In the genomic region with DNA sequence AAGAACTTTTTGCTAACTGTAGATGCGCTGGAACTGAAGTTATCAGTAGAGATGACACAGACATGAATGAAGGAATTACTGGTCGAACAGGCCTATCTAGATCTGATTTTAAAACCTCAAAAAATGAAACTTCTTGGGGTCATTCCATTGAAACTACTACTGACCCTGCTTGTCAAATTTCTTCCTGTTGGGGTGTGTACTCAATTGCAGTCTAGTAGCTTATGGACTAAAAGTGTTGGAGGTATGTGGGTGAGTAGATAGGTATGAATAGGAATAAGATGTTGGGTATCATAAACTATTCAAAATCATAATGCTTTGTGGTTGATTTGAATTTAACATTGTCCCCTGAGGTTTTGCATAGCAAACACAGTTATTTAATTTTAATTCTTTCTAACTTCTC, we compare ENCODE assay signal across 22 cellular contexts. TPM values are rescaled to one million over a fixed set of nuclear protein-coding genes. Genes with fewer than 3 reads are reported as not detected.
DNase-seq lines count a peak whose midpoint lies in the region; ATAC-seq and TF ChIP-seq lines count a peak whose summit lies in the region.
"Had no signal": no experiment of that assay in that cellular context is flagged by ENCODE, and none has a peak within 500 bp of the region (broad histone marks: within the 10 kb centered on the region; RNA-seq: fewer than 3 reads in every experiment).

No MANE protein-coding gene starts in this region.

- in situ Hi-C loops in Panc1 (cut with HindIII; ENCODE audit: low pct_unique_long_range_greater_than_20kb, low sequenced_read_pairs), result no loop called here

- peak overlapping the region; percentile 95 for H3K27ac Mint-ChIP-seq in type B pancreatic cell
- H3K27ac Mint-ChIP-seq: CD14-positive monocyte; CD4-positive, alpha-beta T cell; CD8-positive, alpha-beta memory T cell had no signal

- intact Hi-C loops in Panc1 (cut with micrococcal nuclease; ENCODE audit: unreplicated experiment), result no loop called here

- H3K27me3 ChIP-seq in Panc1 (ENCODE audit: control insufficient read depth, insufficient read depth, low read length), result no peaks in the 10 kb centered on the region
- H3K27me3 ChIP-seq: BE2C; BLaER1 treated with 17β-estradiol and CSF1 and Interleukin-3, amounts not matched to agents 10 nM and 100 nM had no signal

- no peaks in the 10 kb centered on the region for H3K9me3 ChIP-seq in Panc1 (ENCODE audit: control insufficient read depth, insufficient read depth, low read depth, low read length)
- H3K9me3 ChIP-seq: A549; BE2C; BLaER1 treated with 17β-estradiol and CSF1 and Interleukin-3, amounts not matched to agents 10 nM and 100 nM had no signal

- no peaks in the 10 kb centered on the region for H3K27me3 Mint-ChIP-seq in type B pancreatic cell
- H3K27me3 Mint-ChIP-seq: CD4-positive, alpha-beta T cell had no signal

- TF ChIP-seq CTCF in Panc1 (IDR thresholded peaks at IDR 0.05) (no peak), type B pancreatic cell (conservative IDR thresholded peaks at IDR 0.05) (no peak)

- H3K4me3 Mint-ChIP-seq in type B pancreatic cell, result peak overlapping the region; percentile 72
- H3K4me3 Mint-ChIP-seq: CD14-positive monocyte; CD4-positive, alpha-beta T cell; CD8-positive, alpha-beta memory T cell had no signal

- no peaks in the 10 kb centered on the region for H3K36me3 ChIP-seq in Panc1 (ENCODE audit: control insufficient read depth, insufficient read depth, low read length)
- H3K36me3 ChIP-seq: BE2C; BLaER1 treated with 17β-estradiol and CSF1 and Interleukin-3, amounts not matched to agents 10 nM and 100 nM had no signal

- ATAC-seq in Panc1, result no peak
- ATAC-seq in esophagus mucosa, result peak; percentile 49
- ATAC-seq: A549 had no signal

- CTCF ChIA-PET in Panc1 (lab: Charles Lee), result no interaction called here

- no TSS peak for BruUV-seq in Panc1 (replicated peaks; lab: Mats Ljungman, UMichigan)

- peaks cover 8% of the 10 kb centered on the region for H3K36me3 Mint-ChIP-seq in type B pancreatic cell
- H3K36me3 Mint-ChIP-seq: CD14-positive monocyte had no signal

- H3K4me1 Mint-ChIP-seq in type B pancreatic cell (ENCODE audit: unreplicated experiment), result peaks cover 33% of the 10 kb centered on the region
- H3K4me1 Mint-ChIP-seq: CD14-positive monocyte; CD8-positive, alpha-beta memory T cell had no signal

- H3K4me1 ChIP-seq in Panc1 (ENCODE audit: control insufficient read depth, insufficient read depth, low read length), result peaks cover 35% of the 10 kb centered on the region

- H3K27ac ChIP-seq in Panc1 (ENCODE audit: low read length), result peak overlapping the region; percentile 48; the same call in 1 of the 2 replicates
- H3K27ac ChIP-seq: A549; BLaER1 treated with 17β-estradiol and CSF1 and Interleukin-3, amounts not matched to agents 10 nM and 100 nM; GM23248 had no signal

- no peak overlapping the region for H3K4me3 ChIP-seq in Panc1 (ENCODE audit: low read depth in 2 of 2, low read length in 2 of 2)
- H3K4me3 ChIP-seq: A549; BLaER1 treated with 17β-estradiol and CSF1 and Interleukin-3, amounts not matched to agents 10 nM and 100 nM; GM23248 had no signal

- peak; percentile 35 for DNase-seq in NCI-H526 treated with DMSO at 0.1 percent for 48 hours (lab: John Stamatoyannopoulos, UW)
- DNase-seq in Panc1 (ENCODE audit: low read depth, low spot score), result no peak
- no peak for DNase-seq in type B pancreatic cell (ENCODE audit: extremely low spot score, unreplicated experiment)
- no peak for DNase-seq in activated CD4-positive, alpha-beta T cell treated with anti-CD3 and anti-CD28 coated beads for 4 hours
- no peak for DNase-seq in NCI-H345 (lab: John Stamatoyannopoulos, UW)
- DNase-seq in NCI-H2029 (lab: John Stamatoyannopoulos, UW), result no peak
- DNase-seq: 8988T; ACHN; AML-193; BE2C; CD4-positive, alpha-beta T cell; CD8-positive, alpha-beta memory T cell; DMS53; DMS79 treated with DMSO at 0.1 percent for 48 hours; GF-D8; GM23248; H7; HCEC 1CT had no signal

- H3K9me3 Mint-ChIP-seq in type B pancreatic cell, result peaks cover 5% of the 10 kb centered on the region
- H3K9me3 Mint-ChIP-seq: CD4-positive, alpha-beta T cell; CD8-positive, alpha-beta memory T cell had no signal

- POLR2A ChIA-PET in Panc1 (lab: Charles Lee), result no interaction called here

RNA-seq across cellular contexts. Expression of a gene that starts 9.2 kb away (rescaled TPM):
- 4.1 TPM for total RNA-seq in Panc1 (2021; ENCODE audit: unreplicated experiment)
- polyA plus RNA-seq in Panc1 (2012; ENCODE audit: insufficient read length), result 6.6 TPM
- total RNA-seq in esophagus mucosa, result 3.1 TPM
- total RNA-seq in type B pancreatic cell (ENCODE audit: low replicate concordance), result 2.9 and 5.6 TPM in 2 replicates

RNA-seq across cellular contexts. Expression of a gene that starts 18.5 kb away (rescaled TPM):
- 115 TPM for total RNA-seq in Panc1 (2021; ENCODE audit: unreplicated experiment)
- polyA plus RNA-seq in Panc1 (2012; ENCODE audit: insufficient read length), result 51.5 TPM
- total RNA-seq in esophagus mucosa, result 36.5 TPM
- 73.0 and 142 TPM in 2 replicates for total RNA-seq in type B pancreatic cell (ENCODE audit: low replicate concordance)
